In genomic region chr1:185834371-185834900, GRCh38 we compare ENCODE assay signal across 24 cellular contexts.
"Had no signal": no experiment of that assay in that cellular context is flagged by ENCODE, and none has a peak within 500 bp of the region (broad histone marks: within the 10 kb centered on the region; RNA-seq: fewer than 3 reads in every experiment).

No MANE protein-coding gene starts in this region.

- H3K27ac ChIP-seq: epithelial cell of prostate, esophagus muscularis mucosa, hepatocyte, psoas muscle, right lobe of liver, spleen, testis, tibial nerve, upper lobe of right lung, vagina had no signal

- H3K9me3 ChIP-seq: esophagus muscularis mucosa, psoas muscle, right lobe of liver, spleen, testis, tibial nerve, upper lobe of right lung, vagina had no signal

- H3K4me1 ChIP-seq: psoas muscle, right lobe of liver, spleen, testis, tibial nerve, upper lobe of right lung, vagina had no signal

- H3K4me2 ChIP-seq: hepatocyte had no signal

- H3K27me3 ChIP-seq: esophagus muscularis mucosa, hepatocyte, right lobe of liver, spleen, testis, tibial nerve, upper lobe of right lung, vagina had no signal

- H2AFZ ChIP-seq: hepatocyte had no signal

- H3K36me3 ChIP-seq: esophagus muscularis mucosa, right lobe of liver, spleen, tibial nerve, upper lobe of right lung, vagina had no signal

- H3K79me2 ChIP-seq: hepatocyte had no signal

- H3K4me3 ChIP-seq: esophagus muscularis mucosa, hepatocyte, lung, psoas muscle, right lobe of liver, spleen, testis, tibial nerve, upper lobe of right lung, vagina had no signal

- DNase-seq: effector memory CD4-positive, alpha-beta T cell; foreskin fibroblast; head of caudate nucleus; left colon; left ventricle myocardium superior; mesendoderm; naive B cell; nephron progenitor cell; psoas muscle; retina; right lobe of liver; spleen; stimulated activated CD4-positive, alpha-beta T cell treated with anti-CD3 and anti-CD28 coated beads, Interleukin-15, amount 100 ng/mL, for 24 hours; stimulated activated CD4-positive, alpha-beta T cell treated with anti-CD3 and anti-CD28 coated beads, Interleukin-1b, Interleukin-23, amount 100 ng/mL, for 48 hours; stimulated activated CD4-positive, alpha-beta T cell treated with anti-CD3 and anti-CD28 coated beads, Interleukin-4, amount 100 ng/mL, for 24 hours; testis; upper lobe of right lung had no signal

- ATAC-seq: left colon; left ventricle myocardium superior; psoas muscle; right lobe of liver; stimulated activated memory B cell treated with anti-CD40 and anti-IgM and Interleukin-4, amounts not matched to agents 10 μg/mL and 1 μg/mL and 100 μg/mL, for 72 hours; upper lobe of right lung had no signal
